ENCODE assay signal across 8 cellular contexts in genomic region chr9:136483589-136484152, GRCh38. TPM values are rescaled to one million over a fixed set of nuclear protein-coding genes. Genes with fewer than 3 reads are reported as not detected.
A peak's percentile ranks its signal among the peaks of the same experiment; 100 is the strongest.
DNase-seq lines count a peak whose midpoint lies in the region; ATAC-seq and TF ChIP-seq lines count a peak whose summit lies in the region.

No MANE protein-coding gene starts in this region.

- H3K27me3 Mint-ChIP-seq in activated CD4-positive, alpha-beta T cell treated with anti-CD3 and anti-CD28 coated beads, Interleukin-2, amount 10 ng/mL, durations not matched to agents 7 days and 5 days = no peaks in the 10 kb centered on the region

- peaks cover 27% of the 10 kb centered on the region for H3K4me1 Mint-ChIP-seq in activated CD4-positive, alpha-beta T cell treated with anti-CD3 and anti-CD28 coated beads, Interleukin-2, amount 10 ng/mL, durations not matched to agents 7 days and 5 days

- H3K36me3 ChIP-seq in left lung = peaks cover 0 to 2% of the 10 kb centered on the region in 2 donors

- peaks cover 10% of the 10 kb centered on the region for H3K36me3 Mint-ChIP-seq in activated CD4-positive, alpha-beta T cell treated with anti-CD3 and anti-CD28 coated beads, Interleukin-2, amount 10 ng/mL, durations not matched to agents 7 days and 5 days (ENCODE audit: low read depth)

- H3K4me3 Mint-ChIP-seq in activated CD4-positive, alpha-beta T cell treated with anti-CD3 and anti-CD28 coated beads, Interleukin-2, amount 10 ng/mL, durations not matched to agents 7 days and 5 days = peak overlapping the region; percentile 97

- POLR2A ChIA-PET in activated CD4-positive, alpha-beta T cell treated with anti-CD3 and anti-CD28 coated beads, Interleukin-2, amount 10 ng/mL, durations not matched to agents 7 days and 5 days (lab: Charles Lee) = no interaction called here

- CTCF ChIA-PET in activated CD4-positive, alpha-beta T cell treated with anti-CD3 and anti-CD28 coated beads, Interleukin-2, amount 10 ng/mL, durations not matched to agents 7 days and 5 days (lab: Charles Lee) = interaction anchor here (0.8 to 4.0 kb wide), 6 partner anchors 19 to 162 kb away, joined by 3 to 19 read pairs (median 6); no protein-coding TSS in a partner anchor

- no peaks in the 10 kb centered on the region for H3K27me3 ChIP-seq in left lung

- H3K4me1 ChIP-seq in left lung = peaks cover 16 to 50% of the 10 kb centered on the region in 2 donors

- DNase-seq in C1 segment of cervical spinal cord (lab: John Stamatoyannopoulos, UW) (peak; percentile 73 to 97 (median 92)), NCI-H524 treated with DMSO at 0.1 percent for 48 hours (lab: John Stamatoyannopoulos, UW) (peak; percentile 66), dedifferentiated amniotic fluid mesenchymal stem cell (ENCODE audit: extremely low spot score) (peak; percentile 87), left lung (peak; percentile 94 to 99)
- DNase-seq in activated CD4-positive, alpha-beta T cell treated with anti-CD3 and anti-CD28 coated beads, Interleukin-2, amount 10 ng/mL, durations not matched to agents 7 days and 5 days = peak; percentile 93
- DNase-seq in stimulated activated CD4-positive, alpha-beta T cell treated with anti-CD3 and anti-CD28 coated beads, Interleukin-2, amount 100 ng/mL, for 4 hours (ENCODE audit: low read depth) = peak; percentile 87

- peak overlapping the region; percentile 58 to 74 for H3K4me3 ChIP-seq in left lung

- intact Hi-C loops in left lung (cut with DNase I) = no loop called here

- ATAC-seq in GM19324 (IDR thresholded peaks at IDR 0.05; ENCODE audit: low FRiP score, unreplicated experiment) = peak; percentile 75
- ATAC-seq in HG03457 (IDR thresholded peaks at IDR 0.05; ENCODE audit: unreplicated experiment) = peak; percentile 50
- ATAC-seq in left lung = peak; percentile 49

- H3K27ac Mint-ChIP-seq in activated CD4-positive, alpha-beta T cell treated with anti-CD3 and anti-CD28 coated beads, Interleukin-2, amount 10 ng/mL, durations not matched to agents 7 days and 5 days = peak overlapping the region; percentile 100

- TF ChIP-seq CTCF in left lung (IDR thresholded peaks at IDR 0.05) = no peak

- H3K9me3 ChIP-seq in left lung = no peaks in the 10 kb centered on the region

- peak overlapping the region; percentile 99 for H3K27ac ChIP-seq in left lung

- H3K9me3 Mint-ChIP-seq in activated CD4-positive, alpha-beta T cell treated with anti-CD3 and anti-CD28 coated beads, Interleukin-2, amount 10 ng/mL, durations not matched to agents 7 days and 5 days = no peaks in the 10 kb centered on the region

RNA-seq across cellular contexts. Expression of gene SEC16A, which starts 0.8 kb away (rescaled TPM):
- total RNA-seq in activated CD4-positive, alpha-beta T cell treated with anti-CD3 and anti-CD28 coated beads, Interleukin-2, amount 10 ng/mL, durations not matched to agents 7 days and 5 days = 10 to 100 TPM; 72.1 to 74.5 TPM
- total RNA-seq in left lung = 10 to 100 TPM; 77.8 to 79.5 TPM

RNA-seq across cellular contexts. Expression of gene INPP5E, which starts 44.0 kb away (rescaled TPM):
- total RNA-seq in activated CD4-positive, alpha-beta T cell treated with anti-CD3 and anti-CD28 coated beads, Interleukin-2, amount 10 ng/mL, durations not matched to agents 7 days and 5 days = 10 to 100 TPM; 16.5 to 18.5 TPM
- 10 to 100 TPM; 12.0 TPM for total RNA-seq in left lung

Comparison
In these comparisons a context has a peak if more than half of its experiments do, and no peak if none do; other contexts are left out.
1. Peak in every context shown above with its lines: DNase-seq, ATAC-seq, H3K4me3 ChIP-seq and H3K27ac ChIP-seq.